In genomic region chr5:131541071-131541470, GRCh38 we compare ENCODE assay signal across 16 cellular contexts.
DNase-seq lines count a peak whose midpoint lies in the region; ATAC-seq and TF ChIP-seq lines count a peak whose summit lies in the region.
"Had no signal": no experiment of that assay in that cellular context is flagged by ENCODE, and none has a peak within 500 bp of the region (broad histone marks: within the 10 kb centered on the region; RNA-seq: fewer than 3 reads in every experiment).

No MANE protein-coding gene starts in this region.

- H3K4me1 Mint-ChIP-seq in endothelial cell (ENCODE audit: unreplicated experiment) (peaks cover 2% of the 10 kb centered on the region), WTC11 (no peaks in the 10 kb centered on the region)

- intact Hi-C loops in esophagus muscularis mucosa (cut with DNase I) = no loop called here

- H3K36me3 ChIP-seq in esophagus muscularis mucosa = no peaks in the 10 kb centered on the region
- H3K36me3 ChIP-seq: left lung, prostate gland, uterus had no signal

- no peak for TF ChIP-seq EP300 in esophagus muscularis mucosa (IDR thresholded peaks at IDR 0.05)

- H3K27ac Mint-ChIP-seq in endothelial cell (ENCODE audit: unreplicated experiment) (peak overlapping the region; percentile 53), WTC11 (no peak overlapping the region)

- H3K4me1 ChIP-seq in esophagus muscularis mucosa = peaks cover 0 to 9% (median 3%) of the 10 kb centered on the region in 4 donors
- H3K4me1 ChIP-seq: prostate gland, uterus had no signal

- TF ChIP-seq CTCF in endothelial cell (IDR thresholded peaks at IDR 0.05; ENCODE audit: unreplicated experiment) = no peak
- no peak for TF ChIP-seq CTCF in WTC11 (IDR thresholded peaks at IDR 0.05)
- TF ChIP-seq CTCF in esophagus muscularis mucosa (IDR thresholded peaks at IDR 0.05) = no peak

- in situ Hi-C loops in ACHN (cut with HindIII; ENCODE audit: low pct_ligation_motif_present, low pct_unique_long_range_greater_than_20kb, low sequenced_read_pairs) = no loop called here

- TF ChIP-seq POLR2A in esophagus muscularis mucosa (IDR thresholded peaks at IDR 0.05; ENCODE audit: low read depth) = no peak

- H3K27ac ChIP-seq in esophagus muscularis mucosa (replicated peaks in 1 of 4) = no peak overlapping the region
- H3K27ac ChIP-seq: left lung, prostate gland, uterus had no signal

- no peaks in the 10 kb centered on the region for H3K9me3 ChIP-seq in esophagus muscularis mucosa
- H3K9me3 ChIP-seq: left lung, prostate gland, uterus had no signal

- no peak overlapping the region for H3K4me3 Mint-ChIP-seq in endothelial cell (ENCODE audit: unreplicated experiment)
- no peak overlapping the region for H3K4me3 Mint-ChIP-seq in WTC11

- H3K9me3 Mint-ChIP-seq in endothelial cell (ENCODE audit: unreplicated experiment) (no peaks in the 10 kb centered on the region), WTC11 (no peaks in the 10 kb centered on the region)

- H3K27me3 ChIP-seq in esophagus muscularis mucosa = no peaks in the 10 kb centered on the region
- H3K27me3 ChIP-seq: left lung, uterus had no signal

- peak; percentile 84 for DNase-seq in ACHN
- DNase-seq in COLO829 (ENCODE audit: low spot score) = peak; percentile 4
- DNase-seq in NCI-H2107 treated with DMSO at 0.1 percent for 48 hours (lab: John Stamatoyannopoulos, UW; ENCODE audit: unreplicated experiment) = peak; percentile 17
- DNase-seq in endothelial cell (ENCODE audit: low spot score) = no peak
- no peak for DNase-seq in NCI-H1048 (lab: John Stamatoyannopoulos, UW)
- no peak for DNase-seq in WTC11 (ENCODE audit: low spot score)
- no peak for DNase-seq in esophagus muscularis mucosa (ENCODE audit: extremely low spot score)
- DNase-seq: activated gamma-delta T cell, Kasumi-1, left lung, NCI-H1694, SIG-M5, T1000, uterus had no signal

- no peak overlapping the region for H3K4me3 ChIP-seq in esophagus muscularis mucosa
- H3K4me3 ChIP-seq: left lung, prostate gland, uterus had no signal

- CTCF ChIA-PET in WTC11 (lab: Charles Lee) = no interaction called here

- H3K27me3 Mint-ChIP-seq in endothelial cell (ENCODE audit: unreplicated experiment) (no peaks in the 10 kb centered on the region), WTC11 (ENCODE audit: low read depth) (no peaks in the 10 kb centered on the region)

- ATAC-seq in WTC11 (no peak), GM21737 (IDR thresholded peaks at IDR 0.05; ENCODE audit: unreplicated experiment) (no peak)
- ATAC-seq: left lung had no signal

- no peaks in the 10 kb centered on the region for H3K36me3 Mint-ChIP-seq in endothelial cell (ENCODE audit: low read depth, unreplicated experiment)
- H3K36me3 Mint-ChIP-seq in WTC11 = no peaks in the 10 kb centered on the region; the same call in 1 of the 2 replicates

- POLR2A ChIA-PET in WTC11 (lab: Charles Lee) = no interaction called here

TF ChIP-seq in WTC11, 78 proteins besides CTCF, POLR2A, EP300 and RAD21:
- TF ChIP-seq ZSCAN18 (CRISPR knock-in tag; IDR thresholded peaks at IDR 0.05) = no peak
- no peak for TF ChIP-seq ZNF396 (CRISPR knock-in tag; IDR thresholded peaks at IDR 0.05; ENCODE audit: borderline replicate concordance)
- TF ChIP-seq STAT6 (CRISPR knock-in tag; conservative IDR thresholded peaks at IDR 0.05; ENCODE audit: low read depth) = no peak
- no peak for TF ChIP-seq EMX1 (CRISPR knock-in tag; IDR thresholded peaks at IDR 0.05)
- TF ChIP-seq, protein P1, sequence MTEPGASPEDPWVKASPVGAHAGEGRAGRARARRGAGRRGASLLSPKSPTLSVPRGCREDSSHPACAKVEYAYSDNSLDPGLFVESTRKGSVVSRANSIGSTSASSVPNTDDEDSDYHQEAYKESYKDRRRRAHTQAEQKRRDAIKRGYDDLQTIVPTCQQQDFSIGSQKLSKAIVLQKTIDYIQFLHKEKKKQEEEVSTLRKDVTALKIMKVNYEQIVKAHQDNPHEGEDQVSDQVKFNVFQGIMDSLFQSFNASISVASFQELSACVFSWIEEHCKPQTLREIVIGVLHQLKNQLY (CRISPR knock-in tag; IDR thresholded peaks at IDR 0.05) = no peak
- no peak for TF ChIP-seq ETV6 (CRISPR knock-in tag; IDR thresholded peaks at IDR 0.05)
- TF ChIP-seq, protein P2, sequence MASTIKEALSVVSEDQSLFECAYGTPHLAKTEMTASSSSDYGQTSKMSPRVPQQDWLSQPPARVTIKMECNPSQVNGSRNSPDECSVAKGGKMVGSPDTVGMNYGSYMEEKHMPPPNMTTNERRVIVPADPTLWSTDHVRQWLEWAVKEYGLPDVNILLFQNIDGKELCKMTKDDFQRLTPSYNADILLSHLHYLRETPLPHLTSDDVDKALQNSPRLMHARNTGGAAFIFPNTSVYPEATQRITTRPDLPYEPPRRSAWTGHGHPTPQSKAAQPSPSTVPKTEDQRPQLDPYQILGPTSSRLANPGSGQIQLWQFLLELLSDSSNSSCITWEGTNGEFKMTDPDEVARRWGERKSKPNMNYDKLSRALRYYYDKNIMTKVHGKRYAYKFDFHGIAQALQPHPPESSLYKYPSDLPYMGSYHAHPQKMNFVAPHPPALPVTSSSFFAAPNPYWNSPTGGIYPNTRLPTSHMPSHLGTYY (CRISPR knock-in tag; IDR thresholded peaks at IDR 0.05) = no peak
- no peak for TF ChIP-seq ATF3 (CRISPR knock-in tag; conservative IDR thresholded peaks at IDR 0.05)
- no peak for TF ChIP-seq TEAD1 (CRISPR knock-in tag; IDR thresholded peaks at IDR 0.05)
- no peak for TF ChIP-seq NR1H2 (CRISPR knock-in tag; IDR thresholded peaks at IDR 0.05)
- TF ChIP-seq CBFB (CRISPR knock-in tag; IDR thresholded peaks at IDR 0.05; ENCODE audit: low read depth) = no peak
- no peak for TF ChIP-seq MXD4 (CRISPR knock-in tag; IDR thresholded peaks at IDR 0.05; ENCODE audit: borderline replicate concordance)
- no peak for TF ChIP-seq ELF4 (CRISPR knock-in tag; IDR thresholded peaks at IDR 0.05; ENCODE audit: low read depth)
- no peak for TF ChIP-seq ZNF219 (CRISPR knock-in tag; IDR thresholded peaks at IDR 0.05; ENCODE audit: borderline replicate concordance)

Comparison
In these comparisons a context has a peak if more than half of its experiments do, and no peak if none do; other contexts are left out.
1. DNase-seq: peak in ACHN (single experiment), COLO829 (single experiment) and NCI-H2107 treated with DMSO at 0.1 percent for 48 hours (single experiment); none in endothelial cell (single experiment), NCI-H1048 (single experiment), WTC11 (single experiment) and esophagus muscularis mucosa (single experiment).